Comparison of ENCODE assay signal across 11 cellular contexts in genomic region chr5:176630681-176631222, GRCh38. TPM values are rescaled to one million over a fixed set of nuclear protein-coding genes. Genes with fewer than 3 reads are reported as not detected.
A peak's percentile ranks its signal among the peaks of the same experiment; 100 is the strongest.
DNase-seq lines count a peak whose midpoint lies in the region.
"Had no signal": no experiment of that assay in that cellular context is flagged by ENCODE, and none has a peak within 500 bp of the region (broad histone marks: within the 10 kb centered on the region; RNA-seq: fewer than 3 reads in every experiment).

No MANE protein-coding gene starts in this region.

- peak overlapping the region; percentile 79 for H3K4me3 ChIP-seq in iPS-20b (ENCODE audit: low read length)

- DNase-seq in activated T-cell treated with anti-CD3 and anti-CD28 coated beads, Interleukin-2, amount 50 U/mL, for 24 hours = no peak
- DNase-seq in activated T-cell treated with anti-CD3 and anti-CD28 coated beads, Interleukin-2, amount 50 U/mL, for 1 hour = no peak
- no peak for DNase-seq in activated T-helper 1 cell treated with anti-CD3 and anti-CD28 coated beads, Interleukin-12 subunit alpha, Interleukin-12 subunit beta, Interleukin-2, Interleukin-4 antibody, amounts not matched to agents 30 ng/mL and 10 ng/mL and 1 ng/mL, durations not matched to agents 14 hours and 24 hours and 36 hours (ENCODE audit: low spot score)
- no peak for DNase-seq in activated CD8-positive, alpha-beta memory T cell treated with anti-CD3 and anti-CD28 coated beads, Interleukin-2, amount 50 U/mL, for 48 hours
- DNase-seq in NCI-H2029 treated with DMSO at 0.1 percent for 48 hours (lab: John Stamatoyannopoulos, UW) (no peak), DMS153 (lab: John Stamatoyannopoulos, UW) (no peak)
- DNase-seq: amniotic stem cell had no signal

- no peaks in the 10 kb centered on the region for H3K36me3 Mint-ChIP-seq in activated T-cell treated with anti-CD3 and anti-CD28 coated beads, Interleukin-2, amount 50 U/mL, for 24 hours (ENCODE audit: low read depth)
- H3K36me3 Mint-ChIP-seq in activated T-helper 1 cell treated with anti-CD3 and anti-CD28 coated beads, Interleukin-12 subunit alpha, Interleukin-12 subunit beta, Interleukin-2, Interleukin-4 antibody, amounts not matched to agents 30 ng/mL and 10 ng/mL and 1 ng/mL, durations not matched to agents 14 hours and 24 hours and 36 hours (ENCODE audit: low read depth) = no peaks in the 10 kb centered on the region

- intact Hi-C loops in activated T-helper 1 cell treated with anti-CD3 and anti-CD28 coated beads, Interleukin-12 subunit alpha, Interleukin-12 subunit beta, Interleukin-2, Interleukin-4 antibody, amounts not matched to agents 30 ng/mL and 10 ng/mL and 1 ng/mL, durations not matched to agents 14 hours and 24 hours and 36 hours (cut with micrococcal nuclease) = loop anchor here (1.0 kb wide), 2 partner anchors 11 to 17 kb away; partner anchors contain the start of gene TSPAN17

- H3K27ac ChIP-seq in iPS-20b (ENCODE audit: low read length) = no peak overlapping the region
- peak overlapping the region; percentile 47 for H3K27ac ChIP-seq in temporal lobe (ENCODE audit: low read depth, low read length)

- peak overlapping the region; percentile 54 for H3K4me3 Mint-ChIP-seq in activated T-cell treated with anti-CD3 and anti-CD28 coated beads, Interleukin-2, amount 50 U/mL, for 24 hours
- H3K4me3 Mint-ChIP-seq in activated T-helper 1 cell treated with anti-CD3 and anti-CD28 coated beads, Interleukin-12 subunit alpha, Interleukin-12 subunit beta, Interleukin-2, Interleukin-4 antibody, amounts not matched to agents 30 ng/mL and 10 ng/mL and 1 ng/mL, durations not matched to agents 14 hours and 24 hours and 36 hours = peak overlapping the region; percentile 28

- H3K4me1 ChIP-seq in iPS-20b (ENCODE audit: insufficient read depth, low read length) = peaks cover 13% of the 10 kb centered on the region

- H3K27me3 Mint-ChIP-seq in activated T-cell treated with anti-CD3 and anti-CD28 coated beads, Interleukin-2, amount 50 U/mL, for 24 hours = peaks cover 86% of the 10 kb centered on the region
- H3K27me3 Mint-ChIP-seq in activated T-helper 1 cell treated with anti-CD3 and anti-CD28 coated beads, Interleukin-12 subunit alpha, Interleukin-12 subunit beta, Interleukin-2, Interleukin-4 antibody, amounts not matched to agents 30 ng/mL and 10 ng/mL and 1 ng/mL, durations not matched to agents 14 hours and 24 hours and 36 hours (ENCODE audit: insufficient read depth) = peaks cover 74% of the 10 kb centered on the region

- H3K9ac ChIP-seq in iPS-20b (ENCODE audit: low read depth, low read length) = no peak overlapping the region

- no peaks in the 10 kb centered on the region for H3K9me3 ChIP-seq in iPS-20b (ENCODE audit: insufficient read depth, low read depth, low read length)

- H3K27me3 ChIP-seq in iPS-20b (ENCODE audit: insufficient read depth, low read length) = peaks cover 83% of the 10 kb centered on the region

- no peaks in the 10 kb centered on the region for H3K9me3 Mint-ChIP-seq in activated T-cell treated with anti-CD3 and anti-CD28 coated beads, Interleukin-2, amount 50 U/mL, for 24 hours
- no peaks in the 10 kb centered on the region for H3K9me3 Mint-ChIP-seq in activated T-helper 1 cell treated with anti-CD3 and anti-CD28 coated beads, Interleukin-12 subunit alpha, Interleukin-12 subunit beta, Interleukin-2, Interleukin-4 antibody, amounts not matched to agents 30 ng/mL and 10 ng/mL and 1 ng/mL, durations not matched to agents 14 hours and 24 hours and 36 hours

- H3K4me1 Mint-ChIP-seq in activated T-cell treated with anti-CD3 and anti-CD28 coated beads, Interleukin-2, amount 50 U/mL, for 24 hours (ENCODE audit: low read depth) = peaks cover 16% of the 10 kb centered on the region
- peaks cover 14% of the 10 kb centered on the region for H3K4me1 Mint-ChIP-seq in activated T-helper 1 cell treated with anti-CD3 and anti-CD28 coated beads, Interleukin-12 subunit alpha, Interleukin-12 subunit beta, Interleukin-2, Interleukin-4 antibody, amounts not matched to agents 30 ng/mL and 10 ng/mL and 1 ng/mL, durations not matched to agents 14 hours and 24 hours and 36 hours (ENCODE audit: low read depth)

- no peaks in the 10 kb centered on the region for H3K36me3 ChIP-seq in iPS-20b (ENCODE audit: insufficient read depth, low read depth, low read length)

- H3K27ac Mint-ChIP-seq in activated T-cell treated with anti-CD3 and anti-CD28 coated beads, Interleukin-2, amount 50 U/mL, for 24 hours = no peak overlapping the region
- no peak overlapping the region for H3K27ac Mint-ChIP-seq in activated T-helper 1 cell treated with anti-CD3 and anti-CD28 coated beads, Interleukin-12 subunit alpha, Interleukin-12 subunit beta, Interleukin-2, Interleukin-4 antibody, amounts not matched to agents 30 ng/mL and 10 ng/mL and 1 ng/mL, durations not matched to agents 14 hours and 24 hours and 36 hours

RNA-seq across cellular contexts. Expression of gene EIF4E1B, which starts 0.3 kb away (rescaled TPM):
- total RNA-seq in activated T-helper 1 cell treated with anti-CD3 and anti-CD28 coated beads, Interleukin-12 subunit alpha, Interleukin-12 subunit beta, Interleukin-2, Interleukin-4 antibody, amounts not matched to agents 30 ng/mL and 10 ng/mL and 1 ng/mL, durations not matched to agents 14 hours and 24 hours and 36 hours = not detected in 2 replicates
- not detected for total RNA-seq in temporal lobe
- total RNA-seq: NCI-H460, renal cortical epithelial cell had no signal

RNA-seq across cellular contexts. Expression of gene SNCB, which starts 0.4 kb away (rescaled TPM):
- not detected in 2 replicates for total RNA-seq in activated T-helper 1 cell treated with anti-CD3 and anti-CD28 coated beads, Interleukin-12 subunit alpha, Interleukin-12 subunit beta, Interleukin-2, Interleukin-4 antibody, amounts not matched to agents 30 ng/mL and 10 ng/mL and 1 ng/mL, durations not matched to agents 14 hours and 24 hours and 36 hours
- total RNA-seq in temporal lobe = 15.7 TPM
- total RNA-seq: renal cortical epithelial cell had no signal

RNA-seq across cellular contexts. Expression of gene TSPAN17, which starts 16.5 kb away (rescaled TPM):
- 34.1 and 35.3 TPM in 2 replicates for total RNA-seq in activated T-helper 1 cell treated with anti-CD3 and anti-CD28 coated beads, Interleukin-12 subunit alpha, Interleukin-12 subunit beta, Interleukin-2, Interleukin-4 antibody, amounts not matched to agents 30 ng/mL and 10 ng/mL and 1 ng/mL, durations not matched to agents 14 hours and 24 hours and 36 hours
- 21.4 TPM for total RNA-seq in temporal lobe

RNA-seq across cellular contexts. Expression of gene GPRIN1, which starts 20.8 kb away (rescaled TPM):
- 3.1 and 3.2 TPM in 2 replicates for total RNA-seq in activated T-helper 1 cell treated with anti-CD3 and anti-CD28 coated beads, Interleukin-12 subunit alpha, Interleukin-12 subunit beta, Interleukin-2, Interleukin-4 antibody, amounts not matched to agents 30 ng/mL and 10 ng/mL and 1 ng/mL, durations not matched to agents 14 hours and 24 hours and 36 hours
- total RNA-seq in temporal lobe = 104 TPM

Comparison
In these comparisons a context has a peak if more than half of its experiments do, and no peak if none do; other contexts are left out.
1. RNA of gene SNCB, which starts 0.4 kb away (total RNA-seq): 15.7 TPM in temporal lobe (single experiment); not detected in activated T-helper 1 cell treated with anti-CD3 and anti-CD28 coated beads, Interleukin-12 subunit alpha, Interleukin-12 subunit beta, Interleukin-2, Interleukin-4 antibody, amounts not matched to agents 30 ng/mL and 10 ng/mL and 1 ng/mL, durations not matched to agents 14 hours and 24 hours and 36 hours; every median in the first group is over 10 times any median in the second.